Comparison of ENCODE assay signal across 8 cellular contexts in genomic region chr3:49121244-49121671, GRCh38. TPM values are rescaled to one million over a fixed set of nuclear protein-coding genes. Genes with fewer than 3 reads are reported as not detected.
DNase-seq lines count a peak whose midpoint lies in the region; ATAC-seq, FAIRE-seq and TF ChIP-seq lines count a peak whose summit lies in the region.

No MANE protein-coding gene starts in this region.

- no peak for DNase-seq in GM23338 (ENCODE audit: low spot score)
- DNase-seq in SW480 (ENCODE audit: low spot score), result peak; percentile 3
- no peak for DNase-seq in fibroblast of the aortic adventitia (ENCODE audit: low read depth)
- DNase-seq in cortex of kidney (lab: John Stamatoyannopoulos, UW), result no peak
- no peak for DNase-seq in GDM1 (lab: John Stamatoyannopoulos, UW)
- no peak for DNase-seq in midbrain (lab: John Stamatoyannopoulos, UW)
- DNase-seq in RCC 7860 (ENCODE audit: low spot score), result no peak

- H3K9me3 Mint-ChIP-seq in GM23338, result no peaks in the 10 kb centered on the region; the same call in 2 of the 3 replicates

- H3K9me2 ChIP-seq in GM23338 (ENCODE audit: insufficient read depth), result no peaks in the 10 kb centered on the region

- no peak for ATAC-seq in GM23338

- H3K27ac Mint-ChIP-seq in GM23338, result peak overlapping the region; percentile 83

- H4K20me1 ChIP-seq in GM23338 (replicated peaks; ENCODE audit: insufficient read depth), result no peaks in the 10 kb centered on the region

- peak overlapping the region; percentile 94 for H3K4me3 ChIP-seq in GM23338
- peak overlapping the region; percentile 93 for H3K4me3 ChIP-seq in fibroblast of the aortic adventitia (ENCODE audit: low read depth, low read length)
- peak overlapping the region; percentile 96 for H3K4me3 ChIP-seq in skeletal muscle satellite cell (ENCODE audit: low read length)

- H3K4me1 Mint-ChIP-seq in GM23338, result peaks cover 4% of the 10 kb centered on the region; the same call in 2 of the 3 replicates

- peaks cover 4% of the 10 kb centered on the region; the same call in 1 of the 2 replicates for H3K4me1 ChIP-seq in GM23338 (ENCODE audit: insufficient read depth)
- peaks cover 16% of the 10 kb centered on the region for H3K4me1 ChIP-seq in skeletal muscle satellite cell (ENCODE audit: control insufficient read depth, insufficient read depth, low read length)

- FAIRE-seq in RCC 7860 (lab: Jason Lieb, UNC), result no peak

- peak overlapping the region; percentile 96 for H3K4me2 ChIP-seq in GM23338
- peak overlapping the region; percentile 51 for H3K4me2 ChIP-seq in skeletal muscle satellite cell (ENCODE audit: low read length)

- peak overlapping the region; percentile 87; the same call in 2 of the 3 replicates for H3K4me3 Mint-ChIP-seq in GM23338

- TF ChIP-seq CTCF in GM23338 (conservative IDR thresholded peaks at IDR 0.05; ENCODE audit: low read depth in 2 of 2), result no peak
- TF ChIP-seq CTCF in fibroblast of the aortic adventitia (IDR thresholded peaks at IDR 0.05; ENCODE audit: insufficient read depth, low read length), result no peak

- peak overlapping the region; percentile 84; the same call in 1 of the 2 replicates for H2AFZ ChIP-seq in GM23338

- H3K36me3 ChIP-seq in GM23338 (ENCODE audit: insufficient read depth) (peaks cover 5% of the 10 kb centered on the region; the same call in 1 of the 2 replicates), skeletal muscle satellite cell (ENCODE audit: insufficient read depth, low read length) (peaks cover 75% of the 10 kb centered on the region)

- H3K27me3 ChIP-seq in GM23338 (ENCODE audit: insufficient read depth), result no peaks in the 10 kb centered on the region
- no peaks in the 10 kb centered on the region for H3K27me3 ChIP-seq in skeletal muscle satellite cell (ENCODE audit: control insufficient read depth, insufficient read depth, low read length)

- H3K27me3 Mint-ChIP-seq in GM23338 (ENCODE audit: insufficient read depth, low read depth, poor library complexity), result peaks cover 7% of the 10 kb centered on the region

- H3F3A ChIP-seq in GM23338 (replicated peaks; ENCODE audit: low read depth), result peaks cover 21% of the 10 kb centered on the region

- H3K79me2 ChIP-seq in GM23338 (replicated peaks; ENCODE audit: insufficient read depth), result peaks cover 10% of the 10 kb centered on the region

- H3K9me3 ChIP-seq in skeletal muscle satellite cell (replicated peaks; ENCODE audit: low read length), result no peaks in the 10 kb centered on the region

- H3K36me3 Mint-ChIP-seq in GM23338 (ENCODE audit: low read depth), result peaks cover 28% of the 10 kb centered on the region

- peak overlapping the region; percentile 98 for H3K9ac ChIP-seq in skeletal muscle satellite cell (ENCODE audit: low read depth, low read length)

- H3K27ac ChIP-seq in GM23338 (ENCODE audit: low read depth), result peak overlapping the region; percentile 98

TF ChIP-seq in GM23338, 12 proteins besides CTCF, POLR2A, EP300 and RAD21 (continues in another document):
- no peak for TF ChIP-seq NANOG (IDR thresholded peaks at IDR 0.05; ENCODE audit: borderline replicate concordance)
- TF ChIP-seq ZNF331 (CRISPR knock-in tag; IDR thresholded peaks at IDR 0.05; ENCODE audit: low read depth), result no peak
- TF ChIP-seq POLR2AphosphoS5 (IDR thresholded peaks at IDR 0.05; ENCODE audit: low read depth), result no peak
- TF ChIP-seq STAT1 (IDR thresholded peaks at IDR 0.05; ENCODE audit: unreplicated experiment), result no peak
- TF ChIP-seq REST (IDR thresholded peaks at IDR 0.05; ENCODE audit: unreplicated experiment), result no peak
- TF ChIP-seq EZH2 (IDR thresholded peaks at IDR 0.05; ENCODE audit: low read depth, unreplicated experiment), result no peak
- TF ChIP-seq CREB1 (CRISPR knock-in tag; IDR thresholded peaks at IDR 0.05; ENCODE audit: low read depth), result no peak
- TF ChIP-seq ZNF114 (CRISPR knock-in tag; IDR thresholded peaks at IDR 0.05), result no peak
- no peak for TF ChIP-seq JUNB (IDR thresholded peaks at IDR 0.05; ENCODE audit: unreplicated experiment)

RNA-seq across cellular contexts. Expression of gene USP19, which starts 0.6 kb away (rescaled TPM):
- total RNA-seq in GM23338 (2014; rRNA removed; shearing (Covaris generic)), result 56.9 and 62.0 TPM in 2 replicates
- polyA plus RNA-seq in GM23338 (2016; fragmentation: Nextera tagmentation; extraction: Ambion mirVana), result 13.2 and 14.0 TPM in 2 replicates
- 23.7 and 36.0 TPM in 2 replicates for total RNA-seq in fibroblast of the aortic adventitia (ENCODE audit: low replicate concordance)
- total RNA-seq in skeletal muscle satellite cell (2012; rRNA removed), result 29.7 and 30.9 TPM in 2 replicates

RNA-seq across cellular contexts. Expression of gene LAMB2, which starts 11.6 kb away (rescaled TPM):
- total RNA-seq in GM23338 (2014; rRNA removed; shearing (Covaris generic)), result 106 and 154 TPM in 2 replicates
- polyA plus RNA-seq in GM23338 (2016; fragmentation: Nextera tagmentation; extraction: Ambion mirVana), result 71.0 and 71.3 TPM in 2 replicates
- total RNA-seq in fibroblast of the aortic adventitia (ENCODE audit: low replicate concordance), result 202 and 937 TPM in 2 replicates
- total RNA-seq in skeletal muscle satellite cell (2012; rRNA removed), result 126 and 130 TPM in 2 replicates

RNA-seq across cellular contexts. Expression of gene QARS1, which starts 16.7 kb away (rescaled TPM):
- 301 and 373 TPM in 2 replicates for total RNA-seq in GM23338 (2014; rRNA removed; shearing (Covaris generic))
- 173 and 189 TPM in 2 replicates for polyA plus RNA-seq in GM23338 (2016; fragmentation: Nextera tagmentation; extraction: Ambion mirVana)
- 306 and 348 TPM in 2 replicates for total RNA-seq in fibroblast of the aortic adventitia (ENCODE audit: low replicate concordance)
- 241 and 389 TPM in 2 replicates for total RNA-seq in skeletal muscle satellite cell (2012; rRNA removed)

RNA-seq across cellular contexts. Expression of gene QRICH1, which starts 27.4 kb away (rescaled TPM):
- 114 and 149 TPM in 2 replicates for total RNA-seq in GM23338 (2014; rRNA removed; shearing (Covaris generic))
- polyA plus RNA-seq in GM23338 (2016; fragmentation: Nextera tagmentation; extraction: Ambion mirVana), result 66.9 and 71.2 TPM in 2 replicates
- 33.8 and 75.3 TPM in 2 replicates for total RNA-seq in fibroblast of the aortic adventitia (ENCODE audit: low replicate concordance)
- total RNA-seq in skeletal muscle satellite cell (2012; rRNA removed), result 120 TPM in 2 replicates

RNA-seq across cellular contexts. Expression of gene CCDC71, which starts 44.9 kb away (rescaled TPM):
- total RNA-seq in GM23338 (2014; rRNA removed; shearing (Covaris generic)), result 37.4 and 44.2 TPM in 2 replicates
- polyA plus RNA-seq in GM23338 (2016; fragmentation: Nextera tagmentation; extraction: Ambion mirVana), result 1.9 and 2.6 TPM in 2 replicates
- total RNA-seq in fibroblast of the aortic adventitia (ENCODE audit: low replicate concordance), result 14.8 and 22.7 TPM in 2 replicates
- 21.3 and 23.8 TPM in 2 replicates for total RNA-seq in skeletal muscle satellite cell (2012; rRNA removed)
